ENCODE assay signal across 16 cellular contexts in the genomic region with DNA sequence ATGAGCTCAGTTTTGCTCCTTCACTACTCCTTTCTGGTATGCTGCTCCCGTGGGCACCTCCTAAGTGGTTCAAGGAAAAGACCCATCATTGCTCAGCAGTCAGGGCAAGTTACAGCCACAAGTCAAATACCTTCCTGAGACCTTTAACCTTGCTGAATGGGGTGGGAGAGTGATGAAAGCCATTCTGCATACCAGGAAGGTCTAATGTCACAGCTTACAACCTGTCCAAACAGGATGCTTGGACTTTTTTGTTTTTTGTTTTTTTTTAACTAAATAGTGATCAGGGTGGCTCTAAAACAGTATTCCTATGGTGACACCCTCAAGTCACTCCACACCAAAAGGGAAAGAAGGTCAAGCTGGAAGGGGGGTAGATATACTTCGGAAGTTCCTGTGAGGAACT.
DNase-seq lines count a peak whose midpoint lies in the region; ATAC-seq, FAIRE-seq and TF ChIP-seq lines count a peak whose summit lies in the region.
"Had no signal": no experiment of that assay in that cellular context is flagged by ENCODE, and none has a peak within 500 bp of the region (broad histone marks: within the 10 kb centered on the region; RNA-seq: fewer than 3 reads in every experiment).

No MANE protein-coding gene starts in this region.

- H3K79me1 ChIP-seq in H1 (ENCODE audit: low read depth, low read length), result no peaks in the 10 kb centered on the region

- no peak overlapping the region for H4K5ac ChIP-seq in H1 (ENCODE audit: insufficient read length, low read depth, low read length)

- TF ChIP-seq RAD21 in H1 (IDR thresholded peaks at IDR 0.05 in 1 of 2, conservative IDR thresholded peaks at IDR 0.05 in 1 of 2; ENCODE audit: low read depth in 2 of 2, low read length in 2 of 2) (no peak), HepG2 (CRISPR knock-in tag; IDR thresholded peaks at IDR 0.05) (no peak)

- no peak overlapping the region for H2AFZ ChIP-seq in H1 (ENCODE audit: low read length)
- no peak overlapping the region for H2AFZ ChIP-seq in HepG2 (ENCODE audit: low read length)

- DNase-seq in HT-29 (ENCODE audit: low spot score) (peak; percentile 75), H1 (ENCODE audit: low read depth in 1 of 2, low spot score in 2 of 2) (no peak), HepG2 (ENCODE audit: low spot score) (peak; percentile 67), NCI-H774 (lab: John Stamatoyannopoulos, UW) (no peak), OCI-M2 (lab: John Stamatoyannopoulos, UW; ENCODE audit: unreplicated experiment) (no peak), H54 (ENCODE audit: insufficient read length, low spot score) (no peak)
- DNase-seq: H7, NCI-H1436 treated with DMSO at 0.1 percent for 48 hours, NCI-H2227 treated with DMSO at 0.1 percent for 48 hours, NCI-H526 treated with DMSO at 0.1 percent for 48 hours, T-helper 1 cell had no signal

- H3K4me2 ChIP-seq in H1 (ENCODE audit: insufficient read depth in 1 of 2, low read depth in 2 of 2, low read length in 2 of 2) (no peak overlapping the region), HepG2 (ENCODE audit: low read depth, low read length) (no peak overlapping the region)
- H3K4me2 ChIP-seq: BLaER1 had no signal

- no peak for TF ChIP-seq POLR2A in H1 (IDR thresholded peaks at IDR 0.05; ENCODE audit: control extremely low read depth in 1 of 2, low read depth in 2 of 2, low read length in 2 of 2)
- no peak; a peak in 1 of 4 replicates for TF ChIP-seq POLR2A in HepG2 (IDR thresholded peaks at IDR 0.05; ENCODE audit: insufficient read depth in 1 of 2, low read depth in 2 of 2, low read length in 2 of 2)
- no peak for TF ChIP-seq POLR2A in H54 (IDR thresholded peaks at IDR 0.05; ENCODE audit: low read depth, low read length)

- no peak overlapping the region for H2BK12ac ChIP-seq in H1 (ENCODE audit: low read depth, low read length)

- H3K9ac ChIP-seq in H1 (replicated peaks in 1 of 4; ENCODE audit: extremely low read depth in 1 of 4, low read depth in 3 of 4, low read length in 3 of 4) (no peak overlapping the region), HepG2 (ENCODE audit: insufficient read depth, low read depth, low read length) (no peak overlapping the region)
- H3K9ac ChIP-seq: BLaER1 had no signal

- no peak overlapping the region for H2BK5ac ChIP-seq in H1 (ENCODE audit: low read depth, low read length)

- H3K18ac ChIP-seq in H1 (ENCODE audit: extremely low read depth, low read length), result no peak overlapping the region

- no peak overlapping the region for H3K23ac ChIP-seq in H1 (ENCODE audit: insufficient read length)

- no peak for TF ChIP-seq CTCF in H1 (IDR thresholded peaks at IDR 0.05; ENCODE audit: control extremely low read depth in 1 of 3, insufficient read depth in 1 of 3, low read depth in 1 of 3, low read length in 3 of 3)
- no peak for TF ChIP-seq CTCF in HepG2 (CRISPR knock-in tag; IDR thresholded peaks at IDR 0.05)

- H3K4ac ChIP-seq in H1 (replicated peaks; ENCODE audit: insufficient read length, low read depth, low read length), result no peak overlapping the region

- H3K23me2 ChIP-seq in H1 (ENCODE audit: low read depth, low read length), result no peaks in the 10 kb centered on the region

- BruUV-seq in HepG2 (replicated peaks; lab: Mats Ljungman, UMichigan), result no TSS peak

- no peaks in the 10 kb centered on the region for H4K20me1 ChIP-seq in H1 (replicated peaks in 1 of 2; ENCODE audit: control insufficient read depth in 1 of 2, insufficient read depth in 2 of 2, low read length in 2 of 2)
- H4K20me1 ChIP-seq in HepG2 (ENCODE audit: insufficient read depth, low read length), result peaks cover 70% of the 10 kb centered on the region
- H4K20me1 ChIP-seq: BLaER1 had no signal

- in situ Hi-C loops in HepG2 (cut with HindIII; ENCODE audit: extremely low pct_ligation_motif_present, low pct_unique_long_range_greater_than_20kb), result no loop called here

- no peaks in the 10 kb centered on the region for H3K4me1 ChIP-seq in H1 (replicated peaks in 1 of 4; ENCODE audit: control insufficient read depth in 3 of 4, insufficient read depth in 4 of 4, low read length in 3 of 4)
- H3K4me1 ChIP-seq in HepG2 (ENCODE audit: insufficient read depth, low read length), result peaks cover 68% of the 10 kb centered on the region
- H3K4me1 ChIP-seq: BLaER1 had no signal

- H3K36me3 ChIP-seq in H1 (ENCODE audit: control insufficient read depth in 2 of 4, insufficient read depth in 4 of 4, low read length in 3 of 4), result no peaks in the 10 kb centered on the region
- peaks cover 0 to 6% of the 10 kb centered on the region in 2 experiments; a peak in 2 of 5 replicates for H3K36me3 ChIP-seq in HepG2 (replicated peaks in 1 of 2; ENCODE audit: control insufficient read depth in 1 of 2, insufficient read depth in 2 of 2, low read length in 2 of 2)
- H3K36me3 ChIP-seq: BLaER1 had no signal

- 84% methylated on average over 2 of the region's 2 CpGs; no CpG with 5 or more reads in 1 of the 2 experiments for WGBS in H1 (ENCODE audit: extremely low coverage in 1 of 2, insufficient coverage in 1 of 2, insufficient read length in 1 of 2, insufficient replicate concordance in 2 of 2, low coverage in 1 of 2, low lambda C conversion rate in 2 of 2, missing lambda C conversion rate in 1 of 2), 2 experiments
- 19% methylated on average over 2 of the region's 2 CpGs for WGBS in HepG2 (ENCODE audit: low lambda C conversion rate)

- no peaks in the 10 kb centered on the region for H3K79me2 ChIP-seq in H1 (ENCODE audit: control insufficient read depth in 1 of 2, insufficient read depth in 2 of 2, low read length in 2 of 2)
- H3K79me2 ChIP-seq in HepG2 (ENCODE audit: insufficient read depth, low read length), result peaks cover 31% of the 10 kb centered on the region

- no peak overlapping the region for H2BK20ac ChIP-seq in H1 (ENCODE audit: low read length)

- H3K14ac ChIP-seq in H1 (ENCODE audit: insufficient read length), result no peak overlapping the region

- H3K56ac ChIP-seq in H1 (replicated peaks; ENCODE audit: insufficient read length, low read depth, low read length), result no peak overlapping the region

- no peak overlapping the region for H4K91ac ChIP-seq in H1 (replicated peaks; ENCODE audit: insufficient read length, low read length)

- H3K27ac ChIP-seq in H1 (ENCODE audit: low read depth, low read length) (no peak overlapping the region), HepG2 (ENCODE audit: extremely low read length, insufficient read depth, low read length) (peak overlapping the region; percentile 46)
- H3K27ac ChIP-seq: BLaER1, SK-N-MC had no signal

- FAIRE-seq in H1 (lab: Jason Lieb, UNC) (no peak), HepG2 (lab: Jason Lieb, UNC) (peak; percentile 98), H54 (lab: Jason Lieb, UNC) (no peak)
- FAIRE-seq: GM12891, K562 had no signal

- no peaks in the 10 kb centered on the region for H3K27me3 ChIP-seq in H1 (replicated peaks in 1 of 4; ENCODE audit: control insufficient read depth in 3 of 4, extremely low read depth in 1 of 4, insufficient read depth in 3 of 4, low read length in 3 of 4)
- H3K27me3 ChIP-seq in HepG2 (ENCODE audit: control insufficient read depth in 1 of 2, insufficient read depth in 2 of 2, low read length in 2 of 2), result no peaks in the 10 kb centered on the region

- TF ChIP-seq EP300 in H1 (IDR thresholded peaks at IDR 0.05; ENCODE audit: borderline replicate concordance in 1 of 2, low read depth in 2 of 2, low read length in 2 of 2), result no peak
- peak in 1 of 2 experiments; percentile 54; a peak in 2 of 4 replicates for TF ChIP-seq EP300 in HepG2 (IDR thresholded peaks at IDR 0.05; ENCODE audit: low read depth in 2 of 2, low read length in 2 of 2)
- no peak for TF ChIP-seq EP300 in HepG2 (CRISPR knock-in tag; IDR thresholded peaks at IDR 0.05; ENCODE audit: borderline replicate concordance)

- POLR2A ChIA-PET in H1 (lab: Charles Lee; ENCODE audit: partially characterized antibody) (no interaction called here), HepG2 (lab: Yijun Ruan, JAX) (interaction anchor here (1.2 kb wide), 1 partner anchor 134 kb away, joined by 3 read pairs; no protein-coding TSS in a partner anchor)

- no peak overlapping the region for H2BK120ac ChIP-seq in H1 (replicated peaks; ENCODE audit: low read depth, low read length)

- intact Hi-C loops in HepG2 (cut with micrococcal nuclease; ENCODE audit: unreplicated experiment), result no loop called here

- no peak overlapping the region for H2AK5ac ChIP-seq in H1 (ENCODE audit: low read depth, low read length)

- no peak overlapping the region for H3K4me3 ChIP-seq in H1 (ENCODE audit: extremely low read depth in 1 of 4, insufficient read depth in 2 of 4, low read depth in 3 of 4, low read length in 4 of 4)
- no peak overlapping the region for H3K4me3 ChIP-seq in HepG2 (replicated peaks in 1 of 3; ENCODE audit: insufficient read depth in 1 of 3, low read depth in 2 of 3, low read length in 3 of 3)
- H3K4me3 ChIP-seq: BLaER1, K562, SK-N-MC had no signal

- H3K9me3 ChIP-seq in H1 (ENCODE audit: insufficient read depth in 2 of 2, low read depth in 1 of 2, low read length in 1 of 2) (no peaks in the 10 kb centered on the region), HepG2 (ENCODE audit: low read length) (no peaks in the 10 kb centered on the region)
- H3K9me3 ChIP-seq: BLaER1 had no signal

- CTCF ChIA-PET in H1 (lab: Charles Lee; ENCODE audit: partially characterized antibody), result interaction anchor here (1.1 to 1.6 kb wide), 3 partner anchors 19 to 112 kb away, joined by 3 to 7 read pairs (median 6); no protein-coding TSS in a partner anchor
- CTCF ChIA-PET in HepG2 (lab: Yijun Ruan, JAX; ENCODE audit: low intra/inter-chr PET ratio, low total read pairs), result no interaction called here

- ATAC-seq in HepG2, result peak; percentile 76
- ATAC-seq in HG03097 (IDR thresholded peaks at IDR 0.05; ENCODE audit: low FRiP score, unreplicated experiment), result no peak
- ATAC-seq: K562 had no signal

- H2BK15ac ChIP-seq in H1 (ENCODE audit: low read length), result no peak overlapping the region

- no peak overlapping the region for H4K8ac ChIP-seq in H1 (ENCODE audit: extremely low read depth, insufficient read depth, low read length)

TF ChIP-seq in H1, 55 proteins besides CTCF, POLR2A, EP300 and RAD21:
- peak; percentile 20; the same call in 1 of the 2 replicates for TF ChIP-seq TEAD4 (IDR thresholded peaks at IDR 0.05; ENCODE audit: low read depth, low read length)
- no peak for TF ChIP-seq SUZ12 (IDR thresholded peaks at IDR 0.05; ENCODE audit: low read length)

TF ChIP-seq in HepG2, 621 proteins besides CTCF, POLR2A, EP300 and RAD21 (continues in another document):
- TF ChIP-seq FOXA3 (CRISPR knock-in tag; IDR thresholded peaks at IDR 0.05) (0 out of 2 replicates have a peak, but pooled peaks have one; percentile 30), SOX5 (CRISPR knock-in tag; IDR thresholded peaks at IDR 0.05; ENCODE audit: borderline replicate concordance) (peak; percentile 33; the same call in 1 of the 2 replicates), LCORL (IDR thresholded peaks at IDR 0.05) (no peak), LCORL (CRISPR knock-in tag; IDR thresholded peaks at IDR 0.05) (peak; percentile 29; the same call in 1 of the 2 replicates), ETV5 (CRISPR knock-in tag; IDR thresholded peaks at IDR 0.05; ENCODE audit: borderline replicate concordance) (peak; percentile 36; the same call in 1 of the 2 replicates), HMG20A (CRISPR knock-in tag; IDR thresholded peaks at IDR 0.05; ENCODE audit: borderline replicate concordance) (peak; percentile 60; the same call in 1 of the 2 replicates), ZNF670 (CRISPR knock-in tag; IDR thresholded peaks at IDR 0.05; ENCODE audit: borderline replicate concordance) (no peak), CREM (IDR thresholded peaks at IDR 0.05) (peak; percentile 17; the same call in 1 of the 2 replicates), CREM (CRISPR knock-in tag; IDR thresholded peaks at IDR 0.05) (no peak)

Comparison
In these comparisons a context has a peak if more than half of its experiments do, and no peak if none do; other contexts are left out.
1. DNase-seq: peak in HT-29 (single experiment) and HepG2 (single experiment); none in H1 (0 of 2), NCI-H774 (single experiment), OCI-M2 (single experiment) and H54 (single experiment).